In genomic region chr11:107691003-107691402, GRCh38 we compare ENCODE assay signal across 21 cellular contexts. TPM values are rescaled to one million over a fixed set of nuclear protein-coding genes. Genes with fewer than 3 reads are reported as not detected.
DNase-seq lines count a peak whose midpoint lies in the region; ATAC-seq and TF ChIP-seq lines count a peak whose summit lies in the region.
"Had no signal": no experiment of that assay in that cellular context is flagged by ENCODE, and none has a peak within 500 bp of the region (broad histone marks: within the 10 kb centered on the region; RNA-seq: fewer than 3 reads in every experiment).

No MANE protein-coding gene starts in this region.

- POLR2A ChIA-PET in HEK293 (lab: Yijun Ruan, JAX) = no interaction called here

- no peak overlapping the region for H3K4me3 ChIP-seq in HEK293 (ENCODE audit: low read depth, low read length)
- no peak overlapping the region for H3K4me3 ChIP-seq in adipocyte (ENCODE audit: low read length)
- H3K4me3 ChIP-seq in fibroblast of pulmonary artery (replicated peaks; ENCODE audit: low read depth, low read length) = no peak overlapping the region
- H3K4me3 ChIP-seq in skeletal muscle satellite cell (ENCODE audit: low read length) = no peak overlapping the region
- H3K4me3 ChIP-seq: HAP-1, thoracic aorta had no signal

- no peaks in the 10 kb centered on the region for H3K9me3 ChIP-seq in HEK293 (ENCODE audit: control insufficient read depth, insufficient read depth, low read depth, low read length)
- no peaks in the 10 kb centered on the region for H3K9me3 ChIP-seq in adipocyte (ENCODE audit: control insufficient read depth, low read length)
- no peaks in the 10 kb centered on the region for H3K9me3 ChIP-seq in skeletal muscle satellite cell (replicated peaks; ENCODE audit: low read length)
- H3K9me3 ChIP-seq: BE2C, HAP-1, thoracic aorta had no signal

- TF ChIP-seq CTCF in HEK293 (tag by site-specific recombination; IDR thresholded peaks at IDR 0.05) (no peak), fibroblast of pulmonary artery (IDR thresholded peaks at IDR 0.05; ENCODE audit: low read length, missing control alignments) (no peak)

- peak; percentile 44 for DNase-seq in adipocyte (ENCODE audit: low read depth)
- peak; percentile 31 for DNase-seq in fibroblast of pulmonary artery (ENCODE audit: low read depth)
- no peak for DNase-seq in NCI-H2196 treated with DMSO at 0.1 percent for 48 hours (lab: John Stamatoyannopoulos, UW; ENCODE audit: unreplicated experiment)
- no peak for DNase-seq in AG20443 (ENCODE audit: low spot score)
- DNase-seq: activated B cell treated with CpG ODN at 0.5 μM for 24 hours; activated CD8-positive, alpha-beta memory T cell treated with anti-CD3 and anti-CD28 coated beads for 24 hours; BE2C; DMS 273 treated with DMSO at 0.1 percent for 48 hours; naive B cell; NCI-H146; NCI-H446 treated with DMSO at 0.1 percent for 48 hours; SIG-M5; small intestine; T-helper 2 cell had no signal

- peak overlapping the region; percentile 51 for H3K4me2 ChIP-seq in skeletal muscle satellite cell (ENCODE audit: low read length)

- H3K27ac ChIP-seq in HEK293 (ENCODE audit: extremely low read depth, low read depth, low read length) = no peak overlapping the region
- H3K27ac ChIP-seq: thoracic aorta had no signal

- CTCF ChIA-PET in HEK293 (lab: Yijun Ruan, JAX) = interaction anchor here (0.6 to 4.9 kb wide), 4 partner anchors 10 to 751 kb away, joined by 3 to 98 read pairs (median 39); partner anchors contain the start of gene ALKBH8

- ATAC-seq in HG03469 (IDR thresholded peaks at IDR 0.05; ENCODE audit: unreplicated experiment) = no peak
- ATAC-seq in GM21447 (IDR thresholded peaks at IDR 0.05; ENCODE audit: unreplicated experiment) = no peak

- H3K36me3 ChIP-seq in HEK293 (ENCODE audit: control insufficient read depth in 2 of 2, insufficient read depth in 1 of 2, low read length in 2 of 2) (no peaks in the 10 kb centered on the region), adipocyte (ENCODE audit: control insufficient read depth, insufficient read depth, low read length, severe bottlenecking) (no peaks in the 10 kb centered on the region), skeletal muscle satellite cell (ENCODE audit: insufficient read depth, low read length) (no peaks in the 10 kb centered on the region)
- H3K36me3 ChIP-seq: BE2C, HAP-1, thoracic aorta had no signal

- H3K4me1 ChIP-seq in HEK293 (ENCODE audit: control insufficient read depth, insufficient read depth, low read length) = no peaks in the 10 kb centered on the region
- H3K4me1 ChIP-seq in adipocyte (ENCODE audit: control insufficient read depth, insufficient read depth, low read length) = peaks cover 12% of the 10 kb centered on the region
- H3K4me1 ChIP-seq in skeletal muscle satellite cell (ENCODE audit: control insufficient read depth, insufficient read depth, low read length) = peaks cover 23% of the 10 kb centered on the region
- H3K4me1 ChIP-seq: BE2C, HAP-1 had no signal

- H3K9ac ChIP-seq in adipocyte (ENCODE audit: low read length) (peak overlapping the region; percentile 16), skeletal muscle satellite cell (ENCODE audit: low read depth, low read length) (peak overlapping the region; percentile 4)

- H3K27me3 ChIP-seq in adipocyte (replicated peaks; ENCODE audit: control insufficient read depth, insufficient read depth, low read length) (no peaks in the 10 kb centered on the region), skeletal muscle satellite cell (ENCODE audit: control insufficient read depth, insufficient read depth, low read length) (no peaks in the 10 kb centered on the region)

TF ChIP-seq in HEK293, 187 proteins besides CTCF, POLR2A, EP300 and RAD21 (continues in another document):
- TF ChIP-seq ZBTB10 (tag by site-specific recombination; IDR thresholded peaks at IDR 0.05) (no peak), PRDM2 (tag by site-specific recombination; IDR thresholded peaks at IDR 0.05; ENCODE audit: borderline replicate concordance) (no peak), ZNF146 (tag by site-specific recombination; IDR thresholded peaks at IDR 0.05) (no peak), PRDM1 (tag by site-specific recombination; IDR thresholded peaks at IDR 0.05) (no peak), ZNF747 (tag by site-specific recombination; IDR thresholded peaks at IDR 0.05) (no peak), ZNF112 (tag by site-specific recombination; IDR thresholded peaks at IDR 0.05) (no peak), ZNF600 (tag by site-specific recombination; IDR thresholded peaks at IDR 0.05) (no peak), ZNF580 (tag by site-specific recombination; IDR thresholded peaks at IDR 0.05) (0 out of 2 replicates have a peak, but pooled peaks have one; percentile 28), ZNF18 (tag by site-specific recombination; IDR thresholded peaks at IDR 0.05) (0 out of 2 replicates have a peak, but pooled peaks have one; percentile 12)

RNA-seq across cellular contexts. Expression of gene SLN, which starts 20.9 kb away (rescaled TPM):
- total RNA-seq in skeletal muscle satellite cell (2012; rRNA removed) = 1.1 TPM in 1 of 2 replicates, not detected in the other
- total RNA-seq: activated B cell treated with CpG ODN at 0.5 μM for 24 hours; activated T-helper 2 cell treated with anti-CD3 and anti-CD28 coated beads, Interferon-gamma antibody, Interleukin-2, Interleukin-4, amounts not matched to agents 10 μg/mL and 5 μg/mL and 100 μg/mL, durations not matched to agents 14 hours and 24 hours and 36 hours had no signal

Comparison
In these comparisons a context has a peak if more than half of its experiments do, and no peak if none do; other contexts are left out.
1. DNase-seq: peak in adipocyte (single experiment) and fibroblast of pulmonary artery (single experiment); none in NCI-H2196 treated with DMSO at 0.1 percent for 48 hours (single experiment) and AG20443 (single experiment).